ENCODE assay signal across 9 cellular contexts in the genomic region with DNA sequence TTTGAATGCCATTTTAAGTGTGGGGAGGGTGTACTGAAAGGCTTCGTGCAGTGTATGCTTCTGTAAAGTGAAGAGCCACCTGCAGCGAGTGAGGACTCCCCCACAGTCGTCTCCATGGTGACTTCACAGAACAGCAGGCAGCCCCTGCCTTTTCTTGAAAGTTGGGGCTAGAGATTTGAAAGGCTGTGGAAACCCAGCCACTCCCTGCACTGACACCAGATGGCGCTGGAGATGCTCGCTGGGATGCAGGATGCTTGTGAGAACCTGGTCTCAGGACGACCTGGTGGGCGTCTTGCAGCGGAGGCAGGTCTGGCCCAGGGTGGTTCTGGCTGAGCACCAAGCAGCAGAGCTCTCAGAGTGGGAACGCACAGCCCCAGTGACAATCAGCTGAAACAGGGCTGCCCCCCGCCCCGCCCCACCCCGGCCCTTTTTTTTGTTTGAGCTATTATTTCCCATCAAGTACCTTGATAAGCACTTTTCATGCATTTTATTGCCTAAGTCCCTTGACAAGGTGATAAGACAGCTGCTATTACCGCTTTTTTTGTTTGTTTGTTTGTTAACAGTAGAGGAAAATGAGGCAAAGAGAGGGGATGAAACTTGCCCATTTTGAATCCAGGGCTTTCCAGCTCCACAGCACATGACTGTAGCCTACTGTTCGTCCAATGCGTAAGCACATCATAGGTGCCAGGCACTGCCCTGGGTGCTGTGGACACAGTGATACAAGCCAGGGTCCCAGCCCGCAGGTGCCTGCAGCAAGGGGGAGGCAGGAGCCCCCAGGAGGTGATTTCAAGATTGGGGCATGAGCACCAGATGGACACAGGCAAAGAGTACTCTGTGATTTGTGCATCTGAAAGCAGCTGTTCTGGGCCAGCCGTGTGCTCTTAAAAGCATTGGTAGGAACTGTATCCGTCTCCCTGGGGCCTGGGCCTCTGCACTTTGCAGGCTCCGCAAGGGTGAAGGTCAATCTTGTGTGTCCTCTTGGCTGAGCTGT.
DNase-seq lines count a peak whose midpoint lies in the region; ATAC-seq, FAIRE-seq and TF ChIP-seq lines count a peak whose summit lies in the region.
"Had no signal": no experiment of that assay in that cellular context is flagged by ENCODE, and none has a peak within 500 bp of the region (broad histone marks: within the 10 kb centered on the region; RNA-seq: fewer than 3 reads in every experiment).

No MANE protein-coding gene starts in this region.

- no peaks in the 10 kb centered on the region for H3K27me3 ChIP-seq in psoas muscle (ENCODE audit: insufficient read depth in 3 of 3, low read length in 2 of 3)
- H3K27me3 ChIP-seq: neutrophil had no signal

- WGBS in psoas muscle, 3 donors: 42 to 45% (median 43%) methylated on average over 19 of the region's 19 CpGs

- FAIRE-seq in GM19239 (lab: Jason Lieb, UNC): no peak

- H3K9me3 ChIP-seq in psoas muscle: no peaks in the 10 kb centered on the region
- H3K9me3 ChIP-seq: neutrophil had no signal

- peak; percentile 70 for TF ChIP-seq CTCF in psoas muscle (IDR thresholded peaks at IDR 0.05)

- intact Hi-C loops in Right ventricle myocardium inferior (cut with DNase I) (loop anchor here (1.0 to 10.0 kb wide), 2 partner anchors 67 to 151 kb away; a partner anchor contains a TSS), psoas muscle (cut with DNase I) (no loop called here)

- ATAC-seq in Right ventricle myocardium inferior (peak; percentile 38), psoas muscle (no peak), HG03457 (IDR thresholded peaks at IDR 0.05; ENCODE audit: unreplicated experiment) (no peak)

- H3K4me1 ChIP-seq in psoas muscle: no peaks in the 10 kb centered on the region

- H3K27ac ChIP-seq in psoas muscle: no peak overlapping the region
- H3K27ac ChIP-seq: neutrophil had no signal

- no peaks in the 10 kb centered on the region for H3K36me3 ChIP-seq in psoas muscle (ENCODE audit: insufficient read depth in 1 of 2, low read depth in 1 of 2)
- H3K36me3 ChIP-seq: neutrophil had no signal

- no peak overlapping the region for H3K4me3 ChIP-seq in psoas muscle

- DNase-seq in CMK (ENCODE audit: low read depth) (peak; percentile 9), GM19239 (ENCODE audit: insufficient read length, low spot score) (peak; percentile 63), NCI-H2171 treated with DMSO at 0.1 percent for 48 hours (lab: John Stamatoyannopoulos, UW) (peak; percentile 58), activated T-cell treated with anti-CD3 and anti-CD28 coated beads for 48 hours (ENCODE audit: low read depth) (peak; percentile 34), Right ventricle myocardium inferior (ENCODE audit: missing footprints) (no peak), psoas muscle (peak; percentile 35 to 66), SKM-1 treated with dmso at 0.1 percent for 144 hours (lab: John Stamatoyannopoulos, UW; ENCODE audit: unreplicated experiment) (no peak)

Comparison
In these comparisons a context has a peak if more than half of its experiments do, and no peak if none do; other contexts are left out.
1. DNase-seq: peak in CMK (single experiment), GM19239 (single experiment), NCI-H2171 treated with DMSO at 0.1 percent for 48 hours (single experiment), activated T-cell treated with anti-CD3 and anti-CD28 coated beads for 48 hours (single experiment) and psoas muscle (2 of 2); none in Right ventricle myocardium inferior (single experiment) and SKM-1 treated with dmso at 0.1 percent for 144 hours (single experiment).